ENCODE assay signal across 17 cellular contexts in the genomic region with DNA sequence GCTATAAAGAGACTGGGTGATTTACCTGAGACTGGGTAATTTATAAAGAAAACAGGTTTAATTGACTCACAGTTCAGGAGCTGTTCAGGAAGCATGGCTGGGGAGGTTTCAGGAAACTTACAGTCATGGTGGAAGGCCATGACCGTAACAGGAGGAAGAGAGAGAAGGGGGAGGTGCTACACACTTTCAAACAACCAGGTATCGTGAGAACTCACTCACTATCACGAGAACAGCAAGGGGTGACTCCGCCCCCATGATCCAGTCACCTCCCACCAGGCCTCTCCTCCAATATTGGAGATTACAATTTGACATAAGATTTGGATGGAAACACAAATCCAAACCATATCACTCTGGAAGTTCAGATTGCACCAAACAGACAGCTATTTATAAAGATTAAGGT. TPM values are rescaled to one million over a fixed set of nuclear protein-coding genes. Genes with fewer than 3 reads are reported as not detected.
DNase-seq lines count a peak whose midpoint lies in the region; ATAC-seq and TF ChIP-seq lines count a peak whose summit lies in the region.
"Had no signal": no experiment of that assay in that cellular context is flagged by ENCODE, and none has a peak within 500 bp of the region (broad histone marks: within the 10 kb centered on the region; RNA-seq: fewer than 3 reads in every experiment).

No MANE protein-coding gene starts in this region.

- DNase-seq in caudate nucleus (lab: John Stamatoyannopoulos, UW) (no peak), left ventricle myocardium inferior (no peak), HAP-1 (ENCODE audit: low spot score in 2 of 2) (no peak), occipital lobe (lab: John Stamatoyannopoulos, UW) (no peak)
- DNase-seq: ACHN; BE2C; CD4-positive, CD25-positive, alpha-beta regulatory T cell; CD8-positive, alpha-beta memory T cell; COR-L47; DMS 273 treated with DMSO at 0.1 percent for 48 hours; DMS53; DND-41; EL; H9 had no signal

- H3K9me3 ChIP-seq in left ventricle myocardium inferior (replicated peaks): no peaks in the 10 kb centered on the region
- H3K9me3 ChIP-seq in HAP-1: no peaks in the 10 kb centered on the region
- H3K9me3 ChIP-seq: BE2C had no signal

- H3K4me1 ChIP-seq in left ventricle myocardium inferior: no peaks in the 10 kb centered on the region
- no peaks in the 10 kb centered on the region for H3K4me1 ChIP-seq in HAP-1
- H3K4me1 ChIP-seq: BE2C had no signal

- intact Hi-C loops in left ventricle myocardium inferior (cut with micrococcal nuclease): no loop called here

- H3K27me3 Mint-ChIP-seq in activated T-helper 17 cell treated with anti-CD3 and anti-CD28 coated beads, Interleukin-2, amount 50 U/mL, for 72 hours: peaks cover 3% of the 10 kb centered on the region

- peak overlapping the region; percentile 27 for H3K27ac Mint-ChIP-seq in activated T-helper 17 cell treated with anti-CD3 and anti-CD28 coated beads, Interleukin-2, amount 50 U/mL, for 72 hours
- H3K27ac Mint-ChIP-seq: CD4-positive, CD25-positive, alpha-beta regulatory T cell; CD8-positive, alpha-beta memory T cell; H9 had no signal

- H3K9me3 Mint-ChIP-seq in activated T-helper 17 cell treated with anti-CD3 and anti-CD28 coated beads, Interleukin-2, amount 50 U/mL, for 72 hours: no peaks in the 10 kb centered on the region
- H3K9me3 Mint-ChIP-seq: CD8-positive, alpha-beta memory T cell; H9 had no signal

- in situ Hi-C loops in HAP-1 (cut with MboI; ENCODE audit: low sequenced_read_pairs): no loop called here

- no peak overlapping the region for H3K4me3 Mint-ChIP-seq in activated T-helper 17 cell treated with anti-CD3 and anti-CD28 coated beads, Interleukin-2, amount 50 U/mL, for 72 hours
- H3K4me3 Mint-ChIP-seq: CD4-positive, CD25-positive, alpha-beta regulatory T cell; CD8-positive, alpha-beta memory T cell; H9 had no signal

- H3K27me3 ChIP-seq in layer of hippocampus (ENCODE audit: control insufficient read depth, insufficient read depth, low read length) (no peaks in the 10 kb centered on the region), left ventricle myocardium inferior (ENCODE audit: low read depth) (no peaks in the 10 kb centered on the region), HAP-1 (ENCODE audit: low read depth) (no peaks in the 10 kb centered on the region)
- H3K27me3 ChIP-seq: BE2C had no signal

- H3K4me1 Mint-ChIP-seq in activated T-helper 17 cell treated with anti-CD3 and anti-CD28 coated beads, Interleukin-2, amount 50 U/mL, for 72 hours: no peaks in the 10 kb centered on the region
- H3K4me1 Mint-ChIP-seq: CD4-positive, CD25-positive, alpha-beta regulatory T cell; CD8-positive, alpha-beta memory T cell; H9 had no signal

- H3K4me3 ChIP-seq in left ventricle myocardium inferior (no peak overlapping the region), HAP-1 (no peak overlapping the region)
- H3K4me3 ChIP-seq: GM12878 had no signal

- no peaks in the 10 kb centered on the region for H3K36me3 Mint-ChIP-seq in activated T-helper 17 cell treated with anti-CD3 and anti-CD28 coated beads, Interleukin-2, amount 50 U/mL, for 72 hours (ENCODE audit: low read depth)
- H3K36me3 Mint-ChIP-seq: CD4-positive, CD25-positive, alpha-beta regulatory T cell had no signal

- H3K27ac ChIP-seq in caudate nucleus (ENCODE audit: low read depth, low read length): peak overlapping the region; percentile 94
- peak overlapping the region; percentile 95 for H3K27ac ChIP-seq in layer of hippocampus (ENCODE audit: low read depth, low read length)
- H3K27ac ChIP-seq in left ventricle myocardium inferior (replicated peaks): no peak overlapping the region

- no peak for TF ChIP-seq CTCF in left ventricle myocardium inferior (IDR thresholded peaks at IDR 0.05; ENCODE audit: borderline replicate concordance)

- no peak for ATAC-seq in activated T-helper 17 cell treated with anti-CD3 and anti-CD28 coated beads, Interleukin-2, amount 50 U/mL, for 72 hours (replicated peaks)
- ATAC-seq: GM12878 had no signal

- H3K36me3 ChIP-seq in left ventricle myocardium inferior (no peaks in the 10 kb centered on the region), HAP-1 (replicated peaks) (no peaks in the 10 kb centered on the region)
- H3K36me3 ChIP-seq: BE2C had no signal

RNA-seq across cellular contexts. Expression of a gene that starts 59.8 kb away (rescaled TPM):
- total RNA-seq in activated T-helper 17 cell treated with anti-CD3 and anti-CD28 coated beads, Interleukin-2, amount 50 U/mL, for 72 hours: 10 to 100 TPM; 28.9 to 30.5 TPM
- total RNA-seq in left ventricle myocardium inferior (44.8 TPM), occipital lobe (338 TPM)
